In the genomic region with DNA sequence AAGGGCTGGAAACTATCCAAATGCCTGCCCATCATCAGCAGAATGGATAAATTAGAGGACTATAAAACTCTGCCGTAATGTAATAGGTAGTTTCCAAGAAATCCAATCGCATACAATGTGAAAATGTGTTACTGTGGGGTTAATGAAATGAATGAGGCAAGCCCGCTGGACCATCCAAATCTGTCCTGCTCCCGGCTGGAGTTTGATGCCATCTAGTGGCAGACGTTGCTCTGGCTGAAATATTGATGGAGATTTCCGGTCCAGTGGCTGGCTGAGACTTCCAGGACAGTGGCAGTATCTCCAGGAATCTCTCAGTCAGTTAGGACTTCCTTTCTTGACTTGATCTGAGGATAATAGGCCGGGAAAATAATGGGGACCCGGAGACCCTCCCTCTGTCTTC, we compare ENCODE assay signal across 13 cellular contexts. TPM values are rescaled to one million over a fixed set of nuclear protein-coding genes. Genes with fewer than 3 reads are reported as not detected.
DNase-seq lines count a peak whose midpoint lies in the region; ATAC-seq, FAIRE-seq and TF ChIP-seq lines count a peak whose summit lies in the region.
"Not testable (repeated sequence)": the region's sequence is repeated elsewhere in the genome, so short reads cannot be mapped to it uniquely, and the experiment has no call there.
"Had no signal": no experiment of that assay in that cellular context is flagged by ENCODE, and none has a peak within 500 bp of the region (broad histone marks: within the 10 kb centered on the region; RNA-seq: fewer than 3 reads in every experiment).

No MANE protein-coding gene starts in this region.

- in situ Hi-C loops in IMR-90 (cut with MboI; ENCODE audit: low sequenced_read_pairs), result loop anchor here (25.0 kb wide), 1 partner anchor 154 kb away; no protein-coding TSS in a partner anchor
- in situ Hi-C loops in K562 (cut with MboI), result loop anchor here (10.0 to 25.0 kb wide), 3 partner anchors 72 to 252 kb away; a partner anchor contains a TSS

- H3K4me3 ChIP-seq in IMR-90 (ENCODE audit: insufficient read depth, low read depth, low read length); K562; heart left ventricle; left lung; pancreas; upper lobe of right lung: not testable (repeated sequence)

- H2BK15ac ChIP-seq in IMR-90 (ENCODE audit: low read depth, low read length), result not testable (repeated sequence)

- H4K8ac ChIP-seq in IMR-90 (ENCODE audit: low read depth in 2 of 2, low read length in 2 of 2), result not testable (repeated sequence)

- not testable (repeated sequence) for TF ChIP-seq CTCF in IMR-90 (conservative IDR thresholded peaks at IDR 0.05; ENCODE audit: low read depth, low read length); K562 (IDR thresholded peaks at IDR 0.05 in 2 of 3, conservative IDR thresholded peaks at IDR 0.05 in 1 of 3; ENCODE audit: insufficient read depth in 2 of 3, low read depth in 1 of 3, low read length in 3 of 3); heart left ventricle (IDR thresholded peaks at IDR 0.05); left lung (IDR thresholded peaks at IDR 0.05); pancreas (IDR thresholded peaks at IDR 0.05); upper lobe of right lung (IDR thresholded peaks at IDR 0.05)

- H3K9me3 ChIP-seq in IMR-90 (ENCODE audit: control insufficient read depth, insufficient read depth, low read length); K562 (replicated peaks; ENCODE audit: control insufficient read depth, insufficient read depth, low read depth, low read length); heart left ventricle; left lung; pancreas; upper lobe of right lung: not testable (repeated sequence)

- DNase-seq in IMR-90; K562 (ENCODE audit: extremely low read depth in 1 of 4, low spot score in 3 of 4); heart left ventricle; left lung; pancreas; upper lobe of right lung: not testable (repeated sequence)

- not testable (repeated sequence) for FAIRE-seq in K562 (lab: Jason Lieb, UNC); pancreas (lab: Jason Lieb, UNC)

- POLR2A ChIA-PET in IMR-90 (lab: Charles Lee; ENCODE audit: unreplicated experiment); K562 (lab: Yijun Ruan, JAX): not testable (repeated sequence)

- not testable (repeated sequence) for H3K4me1 ChIP-seq in IMR-90 (ENCODE audit: control insufficient read depth, insufficient read depth, low read length); K562 (replicated peaks in 1 of 2; ENCODE audit: control insufficient read depth in 2 of 2, insufficient read depth in 2 of 2, low read length in 2 of 2); heart left ventricle; left lung; pancreas; upper lobe of right lung

- not testable (repeated sequence) for H3K18ac ChIP-seq in IMR-90 (ENCODE audit: low read depth, low read length)

- H4K91ac ChIP-seq in IMR-90 (ENCODE audit: insufficient read depth, low read depth, low read length), result not testable (repeated sequence)

- H3K9ac ChIP-seq in IMR-90 (ENCODE audit: low read depth, low read length); K562 (ENCODE audit: insufficient read depth in 1 of 2, low read depth in 2 of 2, low read length in 2 of 2): not testable (repeated sequence)

- not testable (repeated sequence) for H4K20me1 ChIP-seq in IMR-90 (ENCODE audit: insufficient read depth, low read length); K562 (replicated peaks; ENCODE audit: control insufficient read depth, insufficient read depth, low read length)

- not testable (repeated sequence) for H3K14ac ChIP-seq in IMR-90 (replicated peaks; ENCODE audit: low read depth, low read length)

- not testable (repeated sequence) for H2AK9ac ChIP-seq in IMR-90 (replicated peaks; ENCODE audit: low read depth, low read length, poor library complexity)

- ATAC-seq in IMR-90 (ENCODE audit: low read depth) (peak; percentile 85), SK-N-SH treated with all-trans-retinoic acid at 6 μM for 48 hours (peak; percentile 89), K562 (peak; percentile 72), heart left ventricle (peak; percentile 20 to 74 (median 47)), left lung (peak; percentile 78), pancreas (peak in 3 of 4 donors; percentile 54 to 73 (median 60)), upper lobe of right lung (peak; percentile 76)

- not testable (repeated sequence) for H3K23ac ChIP-seq in IMR-90 (ENCODE audit: low read depth, low read length)

- not testable (repeated sequence) for H3K79me2 ChIP-seq in K562 (ENCODE audit: control insufficient read depth, insufficient read depth, low read length)

- not testable (repeated sequence) for H4K5ac ChIP-seq in IMR-90 (ENCODE audit: low read depth, low read length)

- H3K27ac ChIP-seq in IMR-90 (ENCODE audit: insufficient read depth, low read length); K562 (ENCODE audit: extremely low read depth, low read depth, low read length); heart left ventricle; left lung; pancreas; upper lobe of right lung: not testable (repeated sequence)

- not testable (repeated sequence) for H3K4ac ChIP-seq in IMR-90 (ENCODE audit: low read depth, low read length)

- H2BK120ac ChIP-seq in IMR-90 (ENCODE audit: low read depth, low read length), result not testable (repeated sequence)

- not testable (repeated sequence) for H2AFZ ChIP-seq in IMR-90 (replicated peaks; ENCODE audit: low read length, poor library complexity); K562 (ENCODE audit: low read depth, low read length)

- H3K36me3 ChIP-seq in IMR-90 (ENCODE audit: control insufficient read depth, insufficient read depth, low read length); K562 (ENCODE audit: control insufficient read depth, insufficient read depth, low read length); heart left ventricle; left lung; pancreas; upper lobe of right lung: not testable (repeated sequence)

- H3K56ac ChIP-seq in IMR-90 (ENCODE audit: extremely low read depth, insufficient read depth, low read length), result not testable (repeated sequence)

- TF ChIP-seq RAD21 in IMR-90 (IDR thresholded peaks at IDR 0.05; ENCODE audit: low read length); K562 (CRISPR knock-in tag; conservative IDR thresholded peaks at IDR 0.05 in 1 of 2, IDR thresholded peaks at IDR 0.05 in 1 of 2): not testable (repeated sequence)

- intact Hi-C loops in IMR-90 (cut with micrococcal nuclease); K562 (cut with micrococcal nuclease); heart left ventricle (cut with DNase I); left lung (cut with DNase I); pancreas (cut with DNase I); upper lobe of right lung (cut with DNase I): not testable (repeated sequence)

- not testable (repeated sequence) for BruUV-seq in IMR-90 (replicated peaks; lab: Mats Ljungman, UMichigan); K562 (replicated peaks; lab: Mats Ljungman, UMichigan)

- H2AK5ac ChIP-seq in IMR-90 (ENCODE audit: low read depth, low read length), result not testable (repeated sequence)

- not testable (repeated sequence) for H2BK20ac ChIP-seq in IMR-90 (ENCODE audit: low read depth, low read length)

- not testable (repeated sequence) for H3K79me1 ChIP-seq in IMR-90 (ENCODE audit: low read depth in 1 of 2, low read length in 2 of 2)

- H3K9me1 ChIP-seq in IMR-90 (ENCODE audit: insufficient read depth, low read length); K562 (ENCODE audit: control insufficient read depth, insufficient read depth, low read length): not testable (repeated sequence)

- dilution Hi-C loops in IMR-90 (cut with HindIII; ENCODE audit: low sequenced_read_pairs, unreplicated experiment), result not testable (repeated sequence)

- not testable (repeated sequence) for TF ChIP-seq EP300 in K562 (IDR thresholded peaks at IDR 0.05; ENCODE audit: low read length)

- not testable (repeated sequence) for H2BK5ac ChIP-seq in IMR-90 (ENCODE audit: low read depth, low read length, poor library complexity, severe bottlenecking)

- H3K27me3 ChIP-seq in IMR-90 (ENCODE audit: control insufficient read depth, insufficient read depth, low read length); K562 (ENCODE audit: control insufficient read depth in 2 of 2, insufficient read depth in 2 of 2, low read length in 2 of 2); heart left ventricle; left lung; pancreas; upper lobe of right lung: not testable (repeated sequence)

- WGBS in IMR-90 (ENCODE audit: extremely low coverage in 2 of 2, insufficient read length in 1 of 2), 2 experiments, result no CpG with 5 or more reads among the region's 8 CpGs
- no CpG with 5 or more reads among the region's 8 CpGs for WGBS in K562 (ENCODE audit: insufficient coverage, low coverage, missing lambda C conversion rate)
- WGBS in heart left ventricle, 4 donors, result no CpG with 5 or more reads among the region's 8 CpGs
- no CpG with 5 or more reads among the region's 8 CpGs for WGBS in pancreas, 2 donors

- CTCF ChIA-PET in IMR-90 (lab: Yijun Ruan, JAX); K562 (lab: Yijun Ruan, JAX; ENCODE audit: low intra/inter-chr PET ratio): not testable (repeated sequence)

- not testable (repeated sequence) for H3K4me2 ChIP-seq in IMR-90 (ENCODE audit: low read depth, low read length); K562 (ENCODE audit: insufficient read depth, low read length)

- TF ChIP-seq POLR2A in IMR-90 (IDR thresholded peaks at IDR 0.05; ENCODE audit: low read depth, low read length); K562 (conservative IDR thresholded peaks at IDR 0.05); heart left ventricle (IDR thresholded peaks at IDR 0.05): not testable (repeated sequence)

RNA-seq across cellular contexts. Expression of a gene that starts 1.9 kb away (rescaled TPM):
- total RNA-seq in IMR-90 (2012; rRNA removed) (not detected in 2 replicates), K562 (2014; rRNA removed) (0.32 TPM in 1 of 2 replicates, not detected in the other), K562 (2014; rRNA removed; fragmentation: Illumina TruSeq; extraction: Trizol) (not detected in 2 replicates), K562 (2015; rRNA removed; fragmentation: Illumina TruSeq; extraction: Trizol) (not detected in 2 replicates), K562 (2021) (not detected in 2 replicates), heart left ventricle (not detected), left lung (not detected), pancreas (not detected), upper lobe of right lung (not detected)
- polyA plus RNA-seq in IMR-90 (2012; rRNA removed) (not detected in 2 replicates), K562 (2011; rRNA removed) (0.12 TPM in 1 of 2 replicates, not detected in the other), K562 (2014; fragmentation: Illumina TruSeq; extraction: Trizol) (not detected in 2 replicates), K562 (2014; fragmentation: Nextera tagmentation; extraction: Ambion mirVana) (not detected), K562 (2014; rRNA removed) (not detected in 2 replicates), heart left ventricle (not detected), pancreas (not detected)
- polyA plus RNA-seq in IMR-90 (2012; cell fraction: cytosol; rRNA removed), result not detected in 2 replicates
- 0.08 TPM in 1 of 2 replicates, not detected in the other for polyA plus RNA-seq in IMR-90 (2012; cell fraction: nucleus; rRNA removed; ENCODE audit: low replicate concordance)
- not detected in 2 replicates for total RNA-seq in K562 (2011; cell fraction: chromatin; rRNA removed; ENCODE audit: low replicate concordance)
- not detected in 2 replicates for total RNA-seq in K562 (2011; cell fraction: nucleolus; rRNA removed)
- not detected in 2 replicates for total RNA-seq in K562 (2011; cell fraction: nucleoplasm; rRNA removed)
- not detected in 2 replicates for polyA plus RNA-seq in K562 (2011; cell fraction: cytosol; rRNA removed)
- polyA plus RNA-seq in K562 (2011; cell fraction: nucleus; rRNA removed), result not detected in 2 replicates
- not detected in 2 replicates for polyA plus RNA-seq in K562 (2012)
- polyA minus RNA-seq in K562 (2011; rRNA and poly(A)+ RNA removed), result not detected in 2 replicates
- polyA minus RNA-seq in K562 (2011; cell fraction: cytosol; rRNA and poly(A)+ RNA removed), result not detected in 2 replicates
- polyA minus RNA-seq in K562 (2011; cell fraction: nucleus; rRNA and poly(A)+ RNA removed), result not detected in 2 replicates
- total RNA-seq: CD8-positive, alpha-beta T cell; GM23338; H7 had no signal
- polyA plus RNA-seq: AG04450, BJ, CD14-positive monocyte, GM23338 had no signal

RNA-seq across cellular contexts. Expression of a gene that starts 35.6 kb away (rescaled TPM):
- total RNA-seq in IMR-90 (2012; rRNA removed) (13.9 and 16.5 TPM in 2 replicates), K562 (2014; rRNA removed) (28.2 and 45.3 TPM in 2 replicates), K562 (2014; rRNA removed; fragmentation: Illumina TruSeq; extraction: Trizol) (6.8 and 10.6 TPM in 2 replicates), K562 (2015; rRNA removed; fragmentation: Illumina TruSeq; extraction: Trizol) (21.9 and 22.2 TPM in 2 replicates), K562 (2021) (46.2 and 51.8 TPM in 2 replicates), heart left ventricle (10 to 100 TPM in 8 of 9 donors, 1 to 10 TPM in 1; 7.1 to 25.4 (median 15.3) TPM), left lung (10 to 100 TPM; 28.1 to 52.5 TPM), pancreas (10 to 100 TPM in 2 of 6 donors, 1 to 10 TPM in 4; 6.3 to 11.7 (median 8.3) TPM), upper lobe of right lung (33.4 TPM)
- polyA plus RNA-seq in IMR-90 (2012; rRNA removed) (38.2 and 41.3 TPM in 2 replicates), K562 (2011; rRNA removed) (23.4 and 29.9 TPM in 2 replicates), K562 (2014; fragmentation: Illumina TruSeq; extraction: Trizol) (18.6 and 29.3 TPM in 2 replicates), K562 (2014; fragmentation: Nextera tagmentation; extraction: Ambion mirVana) (under 1 TPM; 0.68 to 0.99 TPM), K562 (2014; rRNA removed) (52.9 and 60.0 TPM in 2 replicates), heart left ventricle (10 to 100 TPM; 13.0 to 29.4 TPM), pancreas (10 to 100 TPM; 25.2 to 29.7 TPM)
- polyA plus RNA-seq in IMR-90 (2012; cell fraction: cytosol; rRNA removed), result 61.0 and 68.3 TPM in 2 replicates
- 60.9 and 124 TPM in 2 replicates for polyA plus RNA-seq in IMR-90 (2012; cell fraction: nucleus; rRNA removed; ENCODE audit: low replicate concordance)
- total RNA-seq in K562 (2011; cell fraction: chromatin; rRNA removed; ENCODE audit: low replicate concordance), result 24.9 and 66.1 TPM in 2 replicates
- 52.9 and 57.4 TPM in 2 replicates for total RNA-seq in K562 (2011; cell fraction: nucleolus; rRNA removed)
- total RNA-seq in K562 (2011; cell fraction: nucleoplasm; rRNA removed), result 30.5 and 36.4 TPM in 2 replicates
- 34.4 and 69.6 TPM in 2 replicates for polyA plus RNA-seq in K562 (2011; cell fraction: cytosol; rRNA removed)
- 90.6 and 112 TPM in 2 replicates for polyA plus RNA-seq in K562 (2011; cell fraction: nucleus; rRNA removed)
- polyA plus RNA-seq in K562 (2012), result 32.7 and 39.8 TPM in 2 replicates
- 4.2 and 5.7 TPM in 2 replicates for polyA minus RNA-seq in K562 (2011; rRNA and poly(A)+ RNA removed)
- polyA minus RNA-seq in K562 (2011; cell fraction: cytosol; rRNA and poly(A)+ RNA removed), result 16.6 and 19.2 TPM in 2 replicates
- 19.4 and 22.9 TPM in 2 replicates for polyA minus RNA-seq in K562 (2011; cell fraction: nucleus; rRNA and poly(A)+ RNA removed)

RNA-seq across cellular contexts. Expression of a gene that starts 36.1 kb away (rescaled TPM):
- not detected in 2 replicates for total RNA-seq in IMR-90 (2012; rRNA removed)
- not detected in 2 replicates for polyA plus RNA-seq in IMR-90 (2012; rRNA removed)
- not detected in 2 replicates for polyA plus RNA-seq in IMR-90 (2012; cell fraction: cytosol; rRNA removed)
- polyA plus RNA-seq in IMR-90 (2012; cell fraction: nucleus; rRNA removed; ENCODE audit: low replicate concordance), result 0.09 TPM in 1 of 2 replicates, not detected in the other
- not detected in 2 replicates for total RNA-seq in K562 (2011; cell fraction: chromatin; rRNA removed; ENCODE audit: low replicate concordance)
- total RNA-seq in K562 (2011; cell fraction: nucleolus; rRNA removed), result not detected in 2 replicates
- not detected in 2 replicates for total RNA-seq in K562 (2011; cell fraction: nucleoplasm; rRNA removed)
- not detected in 2 replicates for total RNA-seq in K562 (2014; rRNA removed)
- not detected in 2 replicates for total RNA-seq in K562 (2014; rRNA removed; fragmentation: Illumina TruSeq; extraction: Trizol)
- not detected in 2 replicates for total RNA-seq in K562 (2015; rRNA removed; fragmentation: Illumina TruSeq; extraction: Trizol)
- not detected in 2 replicates for total RNA-seq in K562 (2021)
- polyA plus RNA-seq in K562 (2011; rRNA removed), result not detected in 2 replicates
- polyA plus RNA-seq in K562 (2011; cell fraction: cytosol; rRNA removed), result not detected in 2 replicates
- not detected in 2 replicates for polyA plus RNA-seq in K562 (2011; cell fraction: nucleus; rRNA removed)
- polyA plus RNA-seq in K562 (2012), result not detected in 2 replicates
- polyA plus RNA-seq in K562 (2014; fragmentation: Illumina TruSeq; extraction: Trizol), result not detected in 2 replicates
- polyA plus RNA-seq in K562 (2014; fragmentation: Nextera tagmentation; extraction: Ambion mirVana), result not detected
- not detected in 2 replicates for polyA plus RNA-seq in K562 (2014; rRNA removed)
- polyA minus RNA-seq in K562 (2011; rRNA and poly(A)+ RNA removed), result not detected in 2 replicates
- not detected in 2 replicates for polyA minus RNA-seq in K562 (2011; cell fraction: cytosol; rRNA and poly(A)+ RNA removed)
- polyA minus RNA-seq in K562 (2011; cell fraction: nucleus; rRNA and poly(A)+ RNA removed), result not detected in 2 replicates
- not detected for total RNA-seq in heart left ventricle
- not detected for polyA plus RNA-seq in heart left ventricle
- not detected for total RNA-seq in left lung
- not detected for total RNA-seq in pancreas
- polyA plus RNA-seq in pancreas, result not detected
- not detected for total RNA-seq in upper lobe of right lung
- total RNA-seq: CD8-positive, alpha-beta T cell; GM23338; H7 had no signal
- polyA plus RNA-seq: AG04450, BJ, CD14-positive monocyte, GM23338 had no signal

RNA-seq across cellular contexts. Expression of a gene that starts 36.3 kb away (rescaled TPM):
- total RNA-seq in IMR-90 (2012; rRNA removed) (60.0 and 77.1 TPM in 2 replicates), K562 (2014; rRNA removed) (80.2 and 104 TPM in 2 replicates), K562 (2014; rRNA removed; fragmentation: Illumina TruSeq; extraction: Trizol) (28.7 and 44.7 TPM in 2 replicates), K562 (2015; rRNA removed; fragmentation: Illumina TruSeq; extraction: Trizol) (66.4 and 73.6 TPM in 2 replicates), K562 (2021) (205 and 212 TPM in 2 replicates), heart left ventricle (10 to 100 TPM in 5 of 9 donors, 1 to 10 TPM in 4; 7.2 to 41.3 (median 11.2) TPM), left lung (100 to 1,000 TPM in 1 of 2 donors, 10 to 100 TPM in 1; 66.8 to 109 TPM), pancreas (10 to 100 TPM in 3 of 6 donors, 1 to 10 TPM in 3; 6.7 to 17.9 (median 11.0) TPM), upper lobe of right lung (84.9 TPM)
- polyA plus RNA-seq in IMR-90 (2012; rRNA removed) (174 and 213 TPM in 2 replicates), K562 (2011; rRNA removed) (44.6 and 133 TPM in 2 replicates), K562 (2014; fragmentation: Illumina TruSeq; extraction: Trizol) (222 and 260 TPM in 2 replicates), K562 (2014; fragmentation: Nextera tagmentation; extraction: Ambion mirVana) (10 to 100 TPM in 1 of 2 experiments, 1 to 10 TPM in 1; 2.9 to 18.3 TPM), K562 (2014; rRNA removed) (86.3 and 104 TPM in 2 replicates), heart left ventricle (10 to 100 TPM in 1 of 2 donors, 1 to 10 TPM in 1; 5.9 to 20.5 TPM), pancreas (10 to 100 TPM; 11.4 to 17.0 TPM)
- 127 and 234 TPM in 2 replicates for polyA plus RNA-seq in IMR-90 (2012; cell fraction: cytosol; rRNA removed)
- 185 and 431 TPM in 2 replicates for polyA plus RNA-seq in IMR-90 (2012; cell fraction: nucleus; rRNA removed; ENCODE audit: low replicate concordance)
- 99.3 and 369 TPM in 2 replicates for total RNA-seq in K562 (2011; cell fraction: chromatin; rRNA removed; ENCODE audit: low replicate concordance)
- total RNA-seq in K562 (2011; cell fraction: nucleolus; rRNA removed), result 201 and 212 TPM in 2 replicates
- 122 and 126 TPM in 2 replicates for total RNA-seq in K562 (2011; cell fraction: nucleoplasm; rRNA removed)
- 69.2 and 84.8 TPM in 2 replicates for polyA plus RNA-seq in K562 (2011; cell fraction: cytosol; rRNA removed)
- 266 and 292 TPM in 2 replicates for polyA plus RNA-seq in K562 (2011; cell fraction: nucleus; rRNA removed)
- 217 and 238 TPM in 2 replicates for polyA plus RNA-seq in K562 (2012)
- 39.7 and 47.5 TPM in 2 replicates for polyA minus RNA-seq in K562 (2011; rRNA and poly(A)+ RNA removed)
- 94.5 and 147 TPM in 2 replicates for polyA minus RNA-seq in K562 (2011; cell fraction: cytosol; rRNA and poly(A)+ RNA removed)
- 96.3 and 128 TPM in 2 replicates for polyA minus RNA-seq in K562 (2011; cell fraction: nucleus; rRNA and poly(A)+ RNA removed)
